ENCODE assay signal across 22 cellular contexts in the genomic region with DNA sequence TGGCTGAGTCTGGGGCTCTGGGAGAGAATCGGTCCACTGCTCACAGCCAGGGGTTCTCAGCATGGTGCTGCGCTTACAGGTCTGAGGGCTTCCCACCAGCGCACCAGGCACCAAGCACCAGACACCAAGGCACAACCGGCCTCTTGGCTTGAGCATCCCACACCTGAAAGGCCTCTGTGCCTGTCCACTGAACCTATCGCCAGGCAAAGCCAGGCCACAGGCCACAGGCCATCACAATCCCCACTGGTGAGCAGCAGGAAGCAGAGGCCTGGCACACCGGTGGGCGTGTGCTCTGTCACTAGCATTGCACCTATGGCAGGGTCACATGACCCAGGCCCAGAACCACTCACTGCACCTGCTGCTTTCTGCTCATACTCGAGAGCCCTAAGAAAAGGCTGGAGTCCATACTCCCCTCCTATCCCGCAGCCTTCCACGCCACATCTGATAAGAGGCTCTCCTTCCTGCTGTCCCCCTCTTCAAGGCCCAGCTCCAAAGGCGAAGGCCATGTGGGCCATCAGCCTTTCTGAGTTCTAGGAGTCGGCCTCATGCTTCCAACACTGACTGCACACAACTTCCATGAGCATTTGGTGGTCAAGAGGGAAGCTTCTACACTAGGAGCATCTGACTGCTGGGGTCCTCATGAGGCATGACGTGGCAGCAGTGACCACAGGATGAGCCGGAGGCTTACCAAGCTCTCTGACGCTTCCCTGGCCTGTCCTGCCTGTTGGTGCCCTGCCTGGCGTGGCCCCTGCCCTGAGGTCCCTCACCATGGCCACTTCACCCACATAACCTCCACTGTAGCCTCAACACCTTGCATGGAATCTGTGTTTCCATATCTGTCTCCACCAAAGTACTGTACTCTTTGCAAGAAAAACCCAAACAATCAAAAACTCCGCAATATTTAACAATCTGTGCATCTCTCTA.
A peak's percentile ranks its signal among the peaks of the same experiment; 100 is the strongest.
DNase-seq lines count a peak whose midpoint lies in the region; ATAC-seq and TF ChIP-seq lines count a peak whose summit lies in the region.
"Had no signal": no experiment of that assay in that cellular context is flagged by ENCODE, and none has a peak within 500 bp of the region (broad histone marks: within the 10 kb centered on the region; RNA-seq: fewer than 3 reads in every experiment).

No MANE protein-coding gene starts in this region.

- H3K79me2 ChIP-seq in neural progenitor cell (ENCODE audit: low read depth) = no peaks in the 10 kb centered on the region

- H3K9me3 ChIP-seq in heart right ventricle (peaks cover 0 to 8% (median 0%) of the 10 kb centered on the region in 11 donors), neural progenitor cell (ENCODE audit: low read depth) (no peaks in the 10 kb centered on the region), ascending aorta (no peaks in the 10 kb centered on the region)
- H3K9me3 ChIP-seq: BE2C had no signal

- H3K4me1 ChIP-seq in heart right ventricle (peaks cover 0 to 15% (median 7%) of the 10 kb centered on the region in 9 donors), neural progenitor cell (no peaks in the 10 kb centered on the region), ascending aorta (peaks cover 0 to 5% of the 10 kb centered on the region in 2 donors)
- H3K4me1 ChIP-seq: BE2C had no signal

- no peak overlapping the region for H3K4me3 Mint-ChIP-seq in neural progenitor cell
- H3K4me3 Mint-ChIP-seq: CD4-positive, alpha-beta T cell had no signal

- TF ChIP-seq CTCF in heart right ventricle (IDR thresholded peaks at IDR 0.05) = no peak
- TF ChIP-seq CTCF in neural progenitor cell (IDR thresholded peaks at IDR 0.05) = no peak
- TF ChIP-seq CTCF in ascending aorta (IDR thresholded peaks at IDR 0.05) = no peak

- H2AFZ ChIP-seq in neural progenitor cell (replicated peaks) = no peak overlapping the region

- H3K27ac ChIP-seq in heart right ventricle (no peak overlapping the region), neural progenitor cell (no peak overlapping the region), ascending aorta (no peak overlapping the region)

- peaks cover 6% of the 10 kb centered on the region for H3K4me1 Mint-ChIP-seq in neural progenitor cell

- H4K20me1 ChIP-seq in neural progenitor cell (ENCODE audit: low read depth) = no peaks in the 10 kb centered on the region

- H3K27me3 ChIP-seq in heart right ventricle (no peaks in the 10 kb centered on the region), neural progenitor cell (no peaks in the 10 kb centered on the region), ascending aorta (no peaks in the 10 kb centered on the region)
- H3K27me3 ChIP-seq: BE2C, MG63 had no signal

- DNase-seq in cardiac septum (ENCODE audit: low spot score) (peak; percentile 69), heart right ventricle (no peak), islet precursor cell (peak; percentile 33), neural progenitor cell (ENCODE audit: low spot score) (no peak), ascending aorta (ENCODE audit: low spot score in 2 of 2) (no peak)
- DNase-seq in activated naive CD4-positive, alpha-beta T cell treated with anti-CD3 and anti-CD28 coated beads, Interleukin-2, amount 50 U/mL, for 16 hours = no peak
- DNase-seq: 8988T; BE2C; Calu3; CD4-positive, alpha-beta T cell; GOT3; Karpas-422; MG63; NCI-H1092 treated with DMSO at 0.1 percent for 48 hours; NCI-H1694 treated with DMSO at 0.1 percent for 48 hours; NCI-H345; NK-92 treated with Interleukin-12 subunit alpha and Interleukin-12 subunit beta, amount 100 ng/mL, for 24 hours; OCI-M1; RPMI8226; SIG-M5 had no signal

- no peaks in the 10 kb centered on the region for H3F3A ChIP-seq in neural progenitor cell (ENCODE audit: low read depth)

- peaks cover 4% of the 10 kb centered on the region for H3K27me3 Mint-ChIP-seq in neural progenitor cell (ENCODE audit: insufficient read depth, low read depth)
- H3K27me3 Mint-ChIP-seq: CD4-positive, alpha-beta T cell had no signal

- no peak overlapping the region for H3K4me2 ChIP-seq in neural progenitor cell

- ATAC-seq in heart right ventricle (no peak), GM21576 (IDR thresholded peaks at IDR 0.05; ENCODE audit: unreplicated experiment) (no peak), HG03378 (IDR thresholded peaks at IDR 0.05; ENCODE audit: unreplicated experiment) (no peak)

- peak overlapping the region; percentile 22 for H3K27ac Mint-ChIP-seq in neural progenitor cell
- H3K27ac Mint-ChIP-seq: CD4-positive, alpha-beta T cell had no signal

- peaks cover 25% of the 10 kb centered on the region for H3K36me3 Mint-ChIP-seq in neural progenitor cell

- H3K4me3 ChIP-seq in heart right ventricle (no peak overlapping the region), neural progenitor cell (no peak overlapping the region), ascending aorta (no peak overlapping the region)
- H3K4me3 ChIP-seq: MG63 had no signal

- no peak overlapping the region for H3K9ac ChIP-seq in neural progenitor cell

- peaks cover 6% of the 10 kb centered on the region for H3K9me3 Mint-ChIP-seq in neural progenitor cell
- H3K9me3 Mint-ChIP-seq: CD4-positive, alpha-beta T cell had no signal

- WGBS in heart right ventricle, 2 donors = 95 to 96% methylated on average over 17 of the region's 17 CpGs

- intact Hi-C loops in cardiac septum (cut with DNase I) (no loop called here), heart right ventricle (cut with DNase I) (loop anchor here in 1 of 10 donors (10.0 kb wide), 1 partner anchor 141 kb away; no protein-coding TSS in a partner anchor), ascending aorta (cut with DNase I) (no loop called here)

- H3K36me3 ChIP-seq in heart right ventricle = peaks cover 0 to 96% (median 3%) of the 10 kb centered on the region in 9 donors
- peaks cover 2% of the 10 kb centered on the region for H3K36me3 ChIP-seq in neural progenitor cell
- H3K36me3 ChIP-seq in ascending aorta = peaks cover 31 to 50% of the 10 kb centered on the region in 2 donors
- H3K36me3 ChIP-seq: BE2C had no signal

Comparison
In these comparisons a context has a peak if more than half of its experiments do, and no peak if none do; other contexts are left out.
1. DNase-seq: peak in cardiac septum (single experiment) and islet precursor cell (single experiment); none in heart right ventricle (0 of 2), neural progenitor cell (single experiment), ascending aorta (0 of 2) and activated naive CD4-positive, alpha-beta T cell treated with anti-CD3 and anti-CD28 coated beads, Interleukin-2, amount 50 U/mL, for 16 hours (single experiment).